Comparison of ENCODE assay signal across 22 cellular contexts in the genomic region with DNA sequence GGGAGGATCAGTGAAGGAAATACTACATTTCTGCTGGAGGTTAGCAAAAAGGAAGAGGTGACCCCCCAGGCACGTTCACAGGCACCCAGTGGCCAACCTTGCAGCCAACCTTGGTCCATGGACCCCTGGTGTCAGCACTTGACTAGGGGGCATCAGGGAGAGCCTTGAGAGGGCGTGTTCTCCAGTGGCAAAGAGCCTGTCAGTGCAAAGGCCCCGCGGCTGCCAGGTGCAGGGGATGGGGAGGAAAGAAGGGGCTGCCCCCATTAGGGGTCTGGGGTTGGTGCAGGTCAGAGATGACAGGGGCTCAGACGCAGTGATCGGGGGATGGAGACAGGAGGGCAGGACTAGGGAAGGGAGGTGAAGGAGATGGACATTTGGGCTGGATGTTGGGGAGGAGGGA. TPM values are rescaled to one million over a fixed set of nuclear protein-coding genes. Genes with fewer than 3 reads are reported as not detected.
DNase-seq lines count a peak whose midpoint lies in the region; TF ChIP-seq lines count a peak whose summit lies in the region.
"Had no signal": no experiment of that assay in that cellular context is flagged by ENCODE, and none has a peak within 500 bp of the region (broad histone marks: within the 10 kb centered on the region; RNA-seq: fewer than 3 reads in every experiment).

No MANE protein-coding gene starts in this region.

- TF ChIP-seq CTCF in RWPE1 (conservative IDR thresholded peaks at IDR 0.05; ENCODE audit: low read depth) (no peak), spleen (IDR thresholded peaks at IDR 0.05 in 8 of 11, conservative IDR thresholded peaks at IDR 0.05 in 3 of 11) (no peak), MM.1S (IDR thresholded peaks at IDR 0.05; ENCODE audit: low read length) (no peak)

- no peak overlapping the region for H3K4me2 ChIP-seq in MM.1S (ENCODE audit: low read depth, low read length)
- H3K4me2 ChIP-seq: KMS-11, neural progenitor cell had no signal

- CTCF ChIA-PET in RWPE1 (lab: Yijun Ruan, JAX) = no interaction called here

- H3K4me1 ChIP-seq in spleen = peaks cover 0 to 28% (median 0%) of the 10 kb centered on the region in 6 donors
- no peaks in the 10 kb centered on the region for H3K4me1 ChIP-seq in MM.1S (ENCODE audit: low read length)
- H3K4me1 ChIP-seq: neural progenitor cell, psoas muscle, testis had no signal

- H2AFZ ChIP-seq in MM.1S (ENCODE audit: low read length) = no peak overlapping the region
- H2AFZ ChIP-seq: neural progenitor cell had no signal

- no peak for TF ChIP-seq POLR2A in spleen (IDR thresholded peaks at IDR 0.05)

- H3K9me2 ChIP-seq in MM.1S (replicated peaks; ENCODE audit: insufficient read depth, low read length) = no peaks in the 10 kb centered on the region

- H3K9me3 ChIP-seq in spleen (peaks cover 0 to 7% (median 0%) of the 10 kb centered on the region in 8 donors), MM.1S (replicated peaks; ENCODE audit: insufficient read depth, low read length) (no peaks in the 10 kb centered on the region)
- H3K9me3 ChIP-seq: psoas muscle, testis had no signal

- POLR2A ChIA-PET in RWPE1 (lab: Yijun Ruan, JAX; ENCODE audit: low non-redundant PET) = no interaction called here

- no peak overlapping the region for H3K9ac ChIP-seq in MM.1S (ENCODE audit: low read length)
- H3K9ac ChIP-seq: KMS-11, neural progenitor cell had no signal

- DNase-seq in H7 (peak; percentile 37), RWPE1 (ENCODE audit: low spot score) (no peak), iPS-NIHi7 (ENCODE audit: extremely low spot score) (peak; percentile 6), spleen (no peak), MM.1S (no peak), NCI-H748 (lab: John Stamatoyannopoulos, UW; ENCODE audit: unreplicated experiment) (no peak)
- DNase-seq in activated naive CD4-positive, alpha-beta T cell treated with Interleukin-2 at 50 U/mL for 16 hours = no peak
- DNase-seq: activated CD4-positive, alpha-beta T cell treated with anti-CD3 and anti-CD28 coated beads for 36 hours; anterior cingulate cortex; central memory CD4-positive, alpha-beta T cell; immature natural killer cell; NCI-H187; NCI-H345; OCI-M1; psoas muscle; stimulated activated CD4-positive, alpha-beta T cell treated with anti-CD3 and anti-CD28 coated beads, Interleukin-1b, Interleukin-23, amount 100 ng/mL, for 48 hours; T-helper 1 cell; testis had no signal

- H3K27ac ChIP-seq in RWPE1 (peak overlapping the region; percentile 47), spleen (peak overlapping the region in 6 of 8 donors; percentile 11 to 81 (median 73)), MM.1S (ENCODE audit: low read length) (no peak overlapping the region)
- H3K27ac ChIP-seq: dorsolateral prefrontal cortex, KMS-11, neural progenitor cell, psoas muscle, testis had no signal

- H3K27me3 ChIP-seq in H7 (ENCODE audit: control insufficient read depth, insufficient read depth, low read length) = no peaks in the 10 kb centered on the region
- no peaks in the 10 kb centered on the region for H3K27me3 ChIP-seq in spleen (replicated peaks in 1 of 7)
- H3K27me3 ChIP-seq in MM.1S (replicated peaks; ENCODE audit: insufficient read depth, low read length) = no peaks in the 10 kb centered on the region
- H3K27me3 ChIP-seq: dorsolateral prefrontal cortex, neural progenitor cell, testis had no signal

- H3K4me3 ChIP-seq in H7 (ENCODE audit: insufficient read depth, low read depth, low read length) (no peak overlapping the region), spleen (no peak overlapping the region), MM.1S (ENCODE audit: low read length) (no peak overlapping the region)
- H3K4me3 ChIP-seq: dorsolateral prefrontal cortex, GM12878, neural progenitor cell, psoas muscle, testis had no signal

- H3K36me3 ChIP-seq in H7 (replicated peaks; ENCODE audit: control insufficient read depth, insufficient read depth, low read length) (no peaks in the 10 kb centered on the region), spleen (no peaks in the 10 kb centered on the region), MM.1S (replicated peaks; ENCODE audit: insufficient read depth, low read length) (no peaks in the 10 kb centered on the region)
- H3K36me3 ChIP-seq: neural progenitor cell had no signal

- H3K79me2 ChIP-seq in MM.1S (ENCODE audit: low read length) = no peaks in the 10 kb centered on the region

- WGBS in spleen, 5 donors = 84 to 90% (median 89%) methylated on average over 6 of the region's 6 CpGs

- H4K20me1 ChIP-seq in MM.1S (ENCODE audit: insufficient read depth, low read length) = no peaks in the 10 kb centered on the region

- intact Hi-C loops in spleen (cut with DNase I; ENCODE audit: low total_unique reads) = no loop called here

- no peaks in the 10 kb centered on the region for H3F3A ChIP-seq in MM.1S (ENCODE audit: insufficient read depth, low read length)

RNA-seq across cellular contexts. Expression of a gene that starts 22.7 kb away (rescaled TPM):
- 15.7 and 18.8 TPM in 2 replicates for total RNA-seq in H7 (2014; rRNA removed; shearing (Covaris generic))
- total RNA-seq in spleen = 10 to 100 TPM; 30.2 to 60.7 (median 55.0) TPM
- polyA plus RNA-seq in spleen = 10 to 100 TPM in 2 of 3 donors, 1 to 10 TPM in 1; 9.9 to 35.1 (median 25.3) TPM

RNA-seq across cellular contexts. Expression of a gene that starts 43.5 kb away (rescaled TPM):
- total RNA-seq in H7 (2014; rRNA removed; shearing (Covaris generic)) = 36.1 and 75.7 TPM in 2 replicates
- total RNA-seq in spleen = 1 to 10 TPM; 1.4 to 4.7 (median 3.2) TPM
- 1 to 10 TPM; 2.7 to 8.4 (median 4.3) TPM for polyA plus RNA-seq in spleen
- total RNA-seq: activated CD4-positive, alpha-beta T cell treated with anti-CD3 and anti-CD28 coated beads for 36 hours had no signal

RNA-seq across cellular contexts. Expression of a gene that starts 57.4 kb away (rescaled TPM):
- total RNA-seq in H7 (2014; rRNA removed; shearing (Covaris generic)) = 31.1 and 36.7 TPM in 2 replicates
- 10 to 100 TPM; 16.0 to 42.7 (median 23.3) TPM for total RNA-seq in spleen
- polyA plus RNA-seq in spleen = 10 to 100 TPM; 30.0 to 46.5 (median 41.3) TPM

Comparison
In these comparisons a context has a peak if more than half of its experiments do, and no peak if none do; other contexts are left out.
1. DNase-seq: peak in H7 (single experiment) and iPS-NIHi7 (single experiment); none in RWPE1 (single experiment), spleen (single experiment), MM.1S (single experiment), NCI-H748 (single experiment) and activated naive CD4-positive, alpha-beta T cell treated with Interleukin-2 at 50 U/mL for 16 hours (single experiment).